10 cellular contexts compared by ENCODE assay signal in genomic region chr20:17806739-17807441, GRCh38.
DNase-seq lines count a peak whose midpoint lies in the region; ATAC-seq and TF ChIP-seq lines count a peak whose summit lies in the region.
"Had no signal": no experiment of that assay in that cellular context is flagged by ENCODE, and none has a peak within 500 bp of the region (broad histone marks: within the 10 kb centered on the region; RNA-seq: fewer than 3 reads in every experiment).

No MANE protein-coding gene starts in this region.

- H3K27ac ChIP-seq in colonic mucosa (peak overlapping the region; percentile 47), left lung (peak overlapping the region; percentile 37 to 69), spleen (peak overlapping the region in 6 of 8 donors; percentile 9 to 66 (median 60))

- no peaks in the 10 kb centered on the region for H3K36me3 ChIP-seq in colonic mucosa
- H3K36me3 ChIP-seq in left lung: no peaks in the 10 kb centered on the region
- no peaks in the 10 kb centered on the region for H3K36me3 ChIP-seq in spleen

- H3K4me1 ChIP-seq in colonic mucosa (peaks cover 5% of the 10 kb centered on the region), left lung (no peaks in the 10 kb centered on the region), spleen (peaks cover 0 to 46% (median 4%) of the 10 kb centered on the region in 6 donors)

- POLR2A ChIA-PET in GM10248 (lab: Yijun Ruan, JAX): no interaction called here

- no peak overlapping the region for H3K4me3 Mint-ChIP-seq in activated T-helper 1 cell treated with anti-CD3 and anti-CD28 coated beads, Interleukin-12 subunit alpha, Interleukin-12 subunit beta, Interleukin-2, Interleukin-4 antibody, amounts not matched to agents 30 ng/mL and 10 ng/mL and 1 ng/mL, durations not matched to agents 14 hours and 24 hours and 36 hours

- no peak overlapping the region for H3K4me3 ChIP-seq in colonic mucosa
- H3K4me3 ChIP-seq in left lung: no peak overlapping the region
- H3K4me3 ChIP-seq in spleen: no peak overlapping the region

- DNase-seq in HCEC 1CT (peak; percentile 15), colonic mucosa (peak; percentile 46), left lung (peak in 1 of 2 donors; percentile 62), spleen (no peak), RPMI8226 (no peak), GM10248 (ENCODE audit: extremely low spot score) (no peak)
- no peak for DNase-seq in activated T-helper 1 cell treated with anti-CD3 and anti-CD28 coated beads, Interleukin-12 subunit alpha, Interleukin-12 subunit beta, Interleukin-2, Interleukin-4 antibody, amounts not matched to agents 30 ng/mL and 10 ng/mL and 1 ng/mL, durations not matched to agents 14 hours and 24 hours and 36 hours (ENCODE audit: low spot score)
- no peak for DNase-seq in stimulated activated naive CD4-positive, alpha-beta T cell treated with Interleukin-2 at 50 U/mL for 16 hours (lab: John Stamatoyannopoulos, UW)
- DNase-seq: foreskin melanocyte, NCI-H2029 had no signal

- intact Hi-C loops in colonic mucosa (cut with DNase I): no loop called here
- intact Hi-C loops in left lung (cut with DNase I): no loop called here
- intact Hi-C loops in spleen (cut with DNase I; ENCODE audit: low total_unique reads): no loop called here
- intact Hi-C loops in activated T-helper 1 cell treated with anti-CD3 and anti-CD28 coated beads, Interleukin-12 subunit alpha, Interleukin-12 subunit beta, Interleukin-2, Interleukin-4 antibody, amounts not matched to agents 30 ng/mL and 10 ng/mL and 1 ng/mL, durations not matched to agents 14 hours and 24 hours and 36 hours (cut with micrococcal nuclease): no loop called here

- whole genome bisulfite sequencing in spleen, 5 donors: 66 to 80% (median 68%) methylated on average over 21 to 26 of the region's 26 CpGs

- CTCF ChIA-PET in GM10248 (lab: Yijun Ruan, JAX): interaction anchor here (2.0 kb wide), 1 partner anchor 9 kb away, joined by 8 read pairs; no protein-coding TSS in a partner anchor

- H3K9me3 ChIP-seq in colonic mucosa: no peaks in the 10 kb centered on the region
- H3K9me3 ChIP-seq in left lung: no peaks in the 10 kb centered on the region
- no peaks in the 10 kb centered on the region for H3K9me3 ChIP-seq in spleen

- no peaks in the 10 kb centered on the region for H3K4me1 Mint-ChIP-seq in activated T-helper 1 cell treated with anti-CD3 and anti-CD28 coated beads, Interleukin-12 subunit alpha, Interleukin-12 subunit beta, Interleukin-2, Interleukin-4 antibody, amounts not matched to agents 30 ng/mL and 10 ng/mL and 1 ng/mL, durations not matched to agents 14 hours and 24 hours and 36 hours (ENCODE audit: low read depth)

- TF ChIP-seq CTCF in colonic mucosa (IDR thresholded peaks at IDR 0.05) (no peak), left lung (IDR thresholded peaks at IDR 0.05) (no peak), spleen (IDR thresholded peaks at IDR 0.05 in 8 of 11, conservative IDR thresholded peaks at IDR 0.05 in 3 of 11) (no peak), GM10248 (IDR thresholded peaks at IDR 0.05; ENCODE audit: control extremely low read depth, extremely low read depth, low read depth, missing control alignments) (no peak)

- peak overlapping the region in 1 of 2 donors; percentile 45 for H3K9ac ChIP-seq in colonic mucosa (ENCODE audit: low read depth in 2 of 2, low read length in 2 of 2)

- no peaks in the 10 kb centered on the region for H3K36me3 Mint-ChIP-seq in activated T-helper 1 cell treated with anti-CD3 and anti-CD28 coated beads, Interleukin-12 subunit alpha, Interleukin-12 subunit beta, Interleukin-2, Interleukin-4 antibody, amounts not matched to agents 30 ng/mL and 10 ng/mL and 1 ng/mL, durations not matched to agents 14 hours and 24 hours and 36 hours (ENCODE audit: low read depth)

- peaks cover 3% of the 10 kb centered on the region for H3K27me3 Mint-ChIP-seq in activated T-helper 1 cell treated with anti-CD3 and anti-CD28 coated beads, Interleukin-12 subunit alpha, Interleukin-12 subunit beta, Interleukin-2, Interleukin-4 antibody, amounts not matched to agents 30 ng/mL and 10 ng/mL and 1 ng/mL, durations not matched to agents 14 hours and 24 hours and 36 hours (ENCODE audit: insufficient read depth)

- H3K9me3 Mint-ChIP-seq in activated T-helper 1 cell treated with anti-CD3 and anti-CD28 coated beads, Interleukin-12 subunit alpha, Interleukin-12 subunit beta, Interleukin-2, Interleukin-4 antibody, amounts not matched to agents 30 ng/mL and 10 ng/mL and 1 ng/mL, durations not matched to agents 14 hours and 24 hours and 36 hours: no peaks in the 10 kb centered on the region

- no peak overlapping the region for H3K27ac Mint-ChIP-seq in activated T-helper 1 cell treated with anti-CD3 and anti-CD28 coated beads, Interleukin-12 subunit alpha, Interleukin-12 subunit beta, Interleukin-2, Interleukin-4 antibody, amounts not matched to agents 30 ng/mL and 10 ng/mL and 1 ng/mL, durations not matched to agents 14 hours and 24 hours and 36 hours

- TF ChIP-seq POLR2A in spleen (IDR thresholded peaks at IDR 0.05): no peak

- ATAC-seq in left lung: peak; percentile 68

- H3K27me3 ChIP-seq in colonic mucosa: no peaks in the 10 kb centered on the region
- no peaks in the 10 kb centered on the region for H3K27me3 ChIP-seq in left lung
- H3K27me3 ChIP-seq in spleen (replicated peaks in 1 of 7): no peaks in the 10 kb centered on the region

Comparison
In these comparisons a context has a peak if more than half of its experiments do, and no peak if none do; other contexts are left out.
1. DNase-seq: peak in HCEC 1CT (single experiment) and colonic mucosa (single experiment); none in spleen (single experiment), RPMI8226 (single experiment), activated T-helper 1 cell treated with anti-CD3 and anti-CD28 coated beads, Interleukin-12 subunit alpha, Interleukin-12 subunit beta, Interleukin-2, Interleukin-4 antibody, amounts not matched to agents 30 ng/mL and 10 ng/mL and 1 ng/mL, durations not matched to agents 14 hours and 24 hours and 36 hours (single experiment), stimulated activated naive CD4-positive, alpha-beta T cell treated with Interleukin-2 at 50 U/mL for 16 hours (single experiment) and GM10248 (single experiment).
2. Peak in every context shown above with its lines, with median percentiles within 50 percentile points of each other: H3K27ac ChIP-seq.